19 cellular contexts compared by ENCODE assay signal in the genomic region with DNA sequence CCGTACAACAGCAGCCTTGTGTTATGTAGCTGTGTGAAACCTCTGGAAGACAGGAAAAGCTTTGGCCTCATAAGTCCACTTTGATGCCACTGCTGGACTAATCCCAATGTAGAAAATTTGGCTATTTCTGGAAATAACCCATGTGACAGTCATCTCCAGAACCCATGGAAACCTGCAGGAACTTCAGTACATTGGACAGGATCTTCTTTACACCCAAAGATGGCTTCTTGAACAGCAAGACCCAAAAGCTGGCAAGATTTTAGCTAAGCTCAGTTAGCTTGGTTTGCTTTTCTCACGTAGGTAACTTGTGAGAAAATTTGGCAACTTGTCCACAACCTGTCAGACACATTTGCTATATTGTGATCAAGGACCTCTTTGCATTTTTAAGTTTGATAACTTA.
DNase-seq lines count a peak whose midpoint lies in the region; ATAC-seq and TF ChIP-seq lines count a peak whose summit lies in the region.
"Had no signal": no experiment of that assay in that cellular context is flagged by ENCODE, and none has a peak within 500 bp of the region (broad histone marks: within the 10 kb centered on the region; RNA-seq: fewer than 3 reads in every experiment).

No MANE protein-coding gene starts in this region.

- no peak for ATAC-seq in SK-N-SH treated with all-trans-retinoic acid at 6 μM for 48 hours
- ATAC-seq: A549 had no signal

- no peaks in the 10 kb centered on the region for H3K79me2 ChIP-seq in SK-N-SH (ENCODE audit: insufficient read depth)

- peaks cover 17% of the 10 kb centered on the region; the same call in 1 of the 2 replicates for H3K27me3 ChIP-seq in SK-N-SH (ENCODE audit: insufficient read depth)
- H3K27me3 ChIP-seq in CD4-positive, alpha-beta memory T cell (ENCODE audit: insufficient read depth, low read length): no peaks in the 10 kb centered on the region
- H3K27me3 ChIP-seq: BLaER1 treated with 17β-estradiol and CSF1 and Interleukin-3, amounts not matched to agents 10 nM and 100 nM had no signal

- no peaks in the 10 kb centered on the region for H4K20me1 ChIP-seq in SK-N-SH (ENCODE audit: insufficient read depth)
- H4K20me1 ChIP-seq: BLaER1 treated with 17β-estradiol and CSF1 and Interleukin-3, amounts not matched to agents 10 nM and 100 nM had no signal

- POLR2A ChIA-PET in SK-N-SH (lab: Yijun Ruan, JAX): no interaction called here
- POLR2A ChIA-PET in CD4-positive, alpha-beta memory T cell (lab: Charles Lee; ENCODE audit: partially characterized antibody): no interaction called here

- intact Hi-C loops in CD4-positive, alpha-beta memory T cell (cut with micrococcal nuclease): no loop called here

- no peak for TF ChIP-seq CTCF in SK-N-SH (IDR thresholded peaks at IDR 0.05)

- H3K4me3 Mint-ChIP-seq in CD4-positive, alpha-beta memory T cell: no peak overlapping the region
- H3K4me3 Mint-ChIP-seq: B cell; CD4-positive, alpha-beta T cell; CD8-positive, alpha-beta memory T cell had no signal

- no peak for DNase-seq in SK-N-SH
- DNase-seq in SW 1271 (lab: John Stamatoyannopoulos, UW): no peak
- DNase-seq in CD4-positive, alpha-beta memory T cell: no peak
- DNase-seq: AML-193; CD4-positive, alpha-beta T cell; CD8-positive, alpha-beta memory T cell; DMS 273 treated with DMSO at 0.1 percent for 48 hours; DMS153; DMS53; DND-41; EL; GDM1 had no signal

- H3F3A ChIP-seq in SK-N-SH (replicated peaks; ENCODE audit: insufficient read depth): no peaks in the 10 kb centered on the region

- no peaks in the 10 kb centered on the region for H3K9me2 ChIP-seq in SK-N-SH

- H3K36me3 ChIP-seq in SK-N-SH (replicated peaks in 1 of 2; ENCODE audit: control insufficient read depth in 1 of 2, insufficient read depth in 2 of 2, low read length in 1 of 2): no peaks in the 10 kb centered on the region
- no peaks in the 10 kb centered on the region for H3K36me3 ChIP-seq in CD4-positive, alpha-beta memory T cell (ENCODE audit: insufficient read depth, low read length)
- H3K36me3 ChIP-seq: BLaER1 treated with 17β-estradiol and CSF1 and Interleukin-3, amounts not matched to agents 10 nM and 100 nM had no signal

- no peak overlapping the region for H3K4me2 ChIP-seq in SK-N-SH
- H3K4me2 ChIP-seq: A549; BLaER1 treated with 17β-estradiol and CSF1 and Interleukin-3, amounts not matched to agents 10 nM and 100 nM had no signal

- H3K4me1 Mint-ChIP-seq in CD4-positive, alpha-beta memory T cell: no peaks in the 10 kb centered on the region
- H3K4me1 Mint-ChIP-seq: B cell; CD8-positive, alpha-beta memory T cell had no signal

- no peaks in the 10 kb centered on the region for H3K9me3 ChIP-seq in SK-N-SH
- no peaks in the 10 kb centered on the region for H3K9me3 ChIP-seq in CD4-positive, alpha-beta memory T cell (ENCODE audit: control insufficient read depth in 1 of 2, low read length in 2 of 2)
- H3K9me3 ChIP-seq: A549; BLaER1 treated with 17β-estradiol and CSF1 and Interleukin-3, amounts not matched to agents 10 nM and 100 nM had no signal

- peaks cover 0 to 4% (median 0%) of the 10 kb centered on the region in 8 donors for H3K9me3 Mint-ChIP-seq in CD4-positive, alpha-beta memory T cell
- H3K9me3 Mint-ChIP-seq: CD4-positive, alpha-beta T cell had no signal

- H3K4me1 ChIP-seq in SK-N-SH (ENCODE audit: control insufficient read depth in 1 of 2, insufficient read depth in 2 of 2, low read depth in 1 of 2, low read length in 1 of 2): no peaks in the 10 kb centered on the region
- no peaks in the 10 kb centered on the region for H3K4me1 ChIP-seq in CD4-positive, alpha-beta memory T cell (ENCODE audit: insufficient read depth, low read length)
- H3K4me1 ChIP-seq: A549; BLaER1 treated with 17β-estradiol and CSF1 and Interleukin-3, amounts not matched to agents 10 nM and 100 nM had no signal

- H2AFZ ChIP-seq in SK-N-SH (ENCODE audit: low read depth): no peak overlapping the region

- no peak overlapping the region for H3K27ac Mint-ChIP-seq in CD4-positive, alpha-beta memory T cell
- H3K27ac Mint-ChIP-seq: B cell; CD4-positive, alpha-beta T cell; CD8-positive, alpha-beta memory T cell had no signal

- 13% methylated on average over 2 of the region's 2 CpGs for WGBS in SK-N-SH (ENCODE audit: low lambda C conversion rate)

- no peaks in the 10 kb centered on the region for H3K36me3 Mint-ChIP-seq in CD4-positive, alpha-beta memory T cell
- H3K36me3 Mint-ChIP-seq: CD8-positive, alpha-beta memory T cell had no signal

- no peak overlapping the region for H3K4me3 ChIP-seq in SK-N-SH (ENCODE audit: low read depth in 2 of 2, low read length in 1 of 2)
- H3K4me3 ChIP-seq in CD4-positive, alpha-beta memory T cell (ENCODE audit: low read length in 2 of 2): no peak overlapping the region
- H3K4me3 ChIP-seq: A549; BLaER1 treated with 17β-estradiol and CSF1 and Interleukin-3, amounts not matched to agents 10 nM and 100 nM had no signal

- H3K27ac ChIP-seq in SK-N-SH (ENCODE audit: low read depth in 2 of 2, low read length in 1 of 2): no peak overlapping the region
- no peak overlapping the region for H3K27ac ChIP-seq in CD4-positive, alpha-beta memory T cell (ENCODE audit: low read depth, low read length)
- H3K27ac ChIP-seq: 22Rv1; A549; BLaER1 treated with 17β-estradiol and CSF1 and Interleukin-3, amounts not matched to agents 10 nM and 100 nM; C4-2B had no signal

- peaks cover 13 to 19% of the 10 kb centered on the region in 2 donors for H3K27me3 Mint-ChIP-seq in CD4-positive, alpha-beta memory T cell

- CTCF ChIA-PET in SK-N-SH (lab: Yijun Ruan, JAX): interaction anchor here (0.8 to 1.5 kb wide), 3 partner anchors 9 to 780 kb away, joined by 3 to 4 read pairs (median 4); no protein-coding TSS in a partner anchor
- CTCF ChIA-PET in CD4-positive, alpha-beta memory T cell (lab: Charles Lee; ENCODE audit: partially characterized antibody): no interaction called here

- no peak for TF ChIP-seq EP300 in SK-N-SH (IDR thresholded peaks at IDR 0.05; ENCODE audit: borderline replicate concordance in 1 of 2, low read depth in 1 of 2, low read length in 1 of 2)
- no peak for TF ChIP-seq EP300 in Ishikawa (IDR thresholded peaks at IDR 0.05; ENCODE audit: borderline replicate concordance)

- no peak overlapping the region for H3K9ac ChIP-seq in SK-N-SH
- H3K9ac ChIP-seq: BLaER1 treated with 17β-estradiol and CSF1 and Interleukin-3, amounts not matched to agents 10 nM and 100 nM had no signal

- no peak for TF ChIP-seq RAD21 in SK-N-SH (IDR thresholded peaks at IDR 0.05; ENCODE audit: low read length)
- TF ChIP-seq RAD21 in Ishikawa (IDR thresholded peaks at IDR 0.05; ENCODE audit: low read depth): no peak

TF ChIP-seq in SK-N-SH treated with all-trans-retinoic acid at 6 μM for 48 hours, 23 proteins besides CTCF, POLR2A, EP300 and RAD21:
- TF ChIP-seq RARB (CRISPR knock-in tag; IDR thresholded peaks at IDR 0.05) (no peak), SNAI2 (CRISPR knock-in tag; IDR thresholded peaks at IDR 0.05) (no peak), ZC3H10 (CRISPR knock-in tag; IDR thresholded peaks at IDR 0.05) (no peak), TCF4 (CRISPR knock-in tag; IDR thresholded peaks at IDR 0.05; ENCODE audit: borderline replicate concordance) (no peak), OSR1 (CRISPR knock-in tag; IDR thresholded peaks at IDR 0.05) (no peak), ARNTL (CRISPR knock-in tag; IDR thresholded peaks at IDR 0.05; ENCODE audit: borderline replicate concordance, low read depth) (no peak)
- TF ChIP-seq, protein P1, sequence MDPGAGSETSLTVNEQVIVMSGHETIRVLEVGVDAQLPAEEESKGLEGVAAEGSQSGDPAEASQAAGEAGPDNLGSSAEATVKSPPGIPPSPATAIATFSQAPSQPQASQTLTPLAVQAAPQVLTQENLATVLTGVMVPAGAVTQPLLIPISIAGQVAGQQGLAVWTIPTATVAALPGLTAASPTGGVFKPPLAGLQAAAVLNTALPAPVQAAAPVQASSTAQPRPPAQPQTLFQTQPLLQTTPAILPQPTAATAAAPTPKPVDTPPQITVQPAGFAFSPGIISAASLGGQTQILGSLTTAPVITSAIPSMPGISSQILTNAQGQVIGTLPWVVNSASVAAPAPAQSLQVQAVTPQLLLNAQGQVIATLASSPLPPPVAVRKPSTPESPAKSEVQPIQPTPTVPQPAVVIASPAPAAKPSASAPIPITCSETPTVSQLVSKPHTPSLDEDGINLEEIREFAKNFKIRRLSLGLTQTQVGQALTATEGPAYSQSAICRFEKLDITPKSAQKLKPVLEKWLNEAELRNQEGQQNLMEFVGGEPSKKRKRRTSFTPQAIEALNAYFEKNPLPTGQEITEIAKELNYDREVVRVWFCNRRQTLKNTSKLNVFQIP (CRISPR knock-in tag; IDR thresholded peaks at IDR 0.05; ENCODE audit: borderline replicate concordance, low read depth): no peak
TF ChIP-seq in SK-N-SH treated with all-trans-retinoic acid at 6 μM for 48 hours: peak in this region for 0.

TF ChIP-seq in Ishikawa, 13 proteins besides CTCF, POLR2A, EP300 and RAD21:
- TF ChIP-seq, protein P2, sequence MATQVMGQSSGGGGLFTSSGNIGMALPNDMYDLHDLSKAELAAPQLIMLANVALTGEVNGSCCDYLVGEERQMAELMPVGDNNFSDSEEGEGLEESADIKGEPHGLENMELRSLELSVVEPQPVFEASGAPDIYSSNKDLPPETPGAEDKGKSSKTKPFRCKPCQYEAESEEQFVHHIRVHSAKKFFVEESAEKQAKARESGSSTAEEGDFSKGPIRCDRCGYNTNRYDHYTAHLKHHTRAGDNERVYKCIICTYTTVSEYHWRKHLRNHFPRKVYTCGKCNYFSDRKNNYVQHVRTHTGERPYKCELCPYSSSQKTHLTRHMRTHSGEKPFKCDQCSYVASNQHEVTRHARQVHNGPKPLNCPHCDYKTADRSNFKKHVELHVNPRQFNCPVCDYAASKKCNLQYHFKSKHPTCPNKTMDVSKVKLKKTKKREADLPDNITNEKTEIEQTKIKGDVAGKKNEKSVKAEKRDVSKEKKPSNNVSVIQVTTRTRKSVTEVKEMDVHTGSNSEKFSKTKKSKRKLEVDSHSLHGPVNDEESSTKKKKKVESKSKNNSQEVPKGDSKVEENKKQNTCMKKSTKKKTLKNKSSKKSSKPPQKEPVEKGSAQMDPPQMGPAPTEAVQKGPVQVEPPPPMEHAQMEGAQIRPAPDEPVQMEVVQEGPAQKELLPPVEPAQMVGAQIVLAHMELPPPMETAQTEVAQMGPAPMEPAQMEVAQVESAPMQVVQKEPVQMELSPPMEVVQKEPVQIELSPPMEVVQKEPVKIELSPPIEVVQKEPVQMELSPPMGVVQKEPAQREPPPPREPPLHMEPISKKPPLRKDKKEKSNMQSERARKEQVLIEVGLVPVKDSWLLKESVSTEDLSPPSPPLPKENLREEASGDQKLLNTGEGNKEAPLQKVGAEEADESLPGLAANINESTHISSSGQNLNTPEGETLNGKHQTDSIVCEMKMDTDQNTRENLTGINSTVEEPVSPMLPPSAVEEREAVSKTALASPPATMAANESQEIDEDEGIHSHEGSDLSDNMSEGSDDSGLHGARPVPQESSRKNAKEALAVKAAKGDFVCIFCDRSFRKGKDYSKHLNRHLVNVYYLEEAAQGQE (IDR thresholded peaks at IDR 0.05; ENCODE audit: low read depth): peak; percentile 55; the same call in 1 of the 2 replicates
- TF ChIP-seq TEAD4 (IDR thresholded peaks at IDR 0.05): no peak
